In the genomic region with DNA sequence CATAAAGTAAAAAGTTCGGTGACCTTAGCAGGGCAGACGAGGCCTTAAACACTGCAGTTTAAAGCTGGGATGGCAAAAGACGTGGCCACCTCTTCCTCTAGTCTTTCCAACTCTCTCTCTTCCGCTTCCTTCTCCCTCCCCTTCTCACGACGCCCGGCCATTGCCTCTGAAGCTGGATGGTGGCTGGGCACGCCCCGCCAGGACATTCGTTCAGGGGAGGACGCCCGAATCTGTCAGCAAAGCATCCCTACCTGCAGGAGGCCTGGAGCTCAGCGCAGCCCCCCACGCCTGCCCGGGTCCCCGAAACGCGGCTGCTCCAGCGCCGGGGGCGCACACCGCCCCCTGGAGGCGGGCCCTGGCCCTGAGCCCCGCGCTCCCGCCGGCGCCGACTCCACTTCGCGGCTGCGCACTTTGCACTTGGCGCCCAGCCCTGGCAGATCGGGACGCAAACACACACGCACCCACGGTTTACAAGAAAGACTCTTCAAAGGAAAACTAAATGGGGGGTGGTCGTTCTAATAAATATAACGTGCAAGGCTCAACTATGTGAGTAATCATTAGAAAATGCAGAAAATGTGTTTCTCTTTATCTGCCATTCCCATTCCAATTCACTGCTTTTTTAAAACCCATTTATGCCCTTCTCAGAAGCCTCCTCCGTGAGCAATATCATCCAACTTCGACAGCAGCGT, we compare ENCODE assay signal across 8 cellular contexts. TPM values are rescaled to one million over a fixed set of nuclear protein-coding genes. Genes with fewer than 3 reads are reported as not detected.
DNase-seq lines count a peak whose midpoint lies in the region; ATAC-seq and TF ChIP-seq lines count a peak whose summit lies in the region.

No MANE protein-coding gene starts in this region.

- no peaks in the 10 kb centered on the region for H3K79me2 ChIP-seq in hepatocyte

- peak; percentile 57 to 64 for TF ChIP-seq POLR2A in gastrocnemius medialis (IDR thresholded peaks at IDR 0.05)

- no peaks in the 10 kb centered on the region for H3K9me3 Mint-ChIP-seq in T-helper 2 cell treated with Interferon-gamma antibody and Interleukin-4, amounts not matched to agents 5 μg/mL and 100 μg/mL, for 36 hours

- peak overlapping the region; percentile 65 for H3K4me3 ChIP-seq in AG04449 (ENCODE audit: low read depth, low read length)
- H3K4me3 ChIP-seq in astrocyte of the cerebellum (ENCODE audit: low read depth, low read length): peak overlapping the region; percentile 45
- H3K4me3 ChIP-seq in hepatocyte: peak overlapping the region; percentile 24
- H3K4me3 ChIP-seq in gastrocnemius medialis: peak overlapping the region; percentile 64 to 83 (median 74)

- peak overlapping the region; percentile 72 for H3K27ac Mint-ChIP-seq in T-helper 2 cell treated with Interferon-gamma antibody and Interleukin-4, amounts not matched to agents 5 μg/mL and 100 μg/mL, for 36 hours

- TF ChIP-seq CTCF in AG04449 (IDR thresholded peaks at IDR 0.05; ENCODE audit: insufficient read depth, low read length, missing control alignments) (peak; percentile 72), astrocyte of the cerebellum (IDR thresholded peaks at IDR 0.05; ENCODE audit: low read depth, low read length, missing control alignments) (peak; percentile 66), hepatocyte (IDR thresholded peaks at IDR 0.05; ENCODE audit: poor library complexity) (peak; percentile 68), gastrocnemius medialis (IDR thresholded peaks at IDR 0.05 in 4 of 5, conservative IDR thresholded peaks at IDR 0.05 in 1 of 5) (peak; percentile 51 to 89 (median 80))

- H4K20me1 ChIP-seq in hepatocyte (ENCODE audit: insufficient read depth, poor library complexity, severe bottlenecking): no peaks in the 10 kb centered on the region

- H3K27ac ChIP-seq in hepatocyte (peak overlapping the region; percentile 38), gastrocnemius medialis (peak overlapping the region; percentile 67 to 81 (median 76))

- H3K4me1 Mint-ChIP-seq in T-helper 2 cell treated with Interferon-gamma antibody and Interleukin-4, amounts not matched to agents 5 μg/mL and 100 μg/mL, for 36 hours (ENCODE audit: low read depth): peaks cover 8% of the 10 kb centered on the region

- peak overlapping the region; percentile 64 for H2AFZ ChIP-seq in hepatocyte

- CTCF ChIA-PET in AG04449 (lab: Yijun Ruan, JAX): interaction anchor here (0.6 to 2.6 kb wide), 14 partner anchors 9 to 1120 kb away, joined by 3 to 20 read pairs (median 4); no protein-coding TSS in a partner anchor

- in situ Hi-C loops in astrocyte of the cerebellum (cut with HindIII; ENCODE audit: low sequenced_read_pairs) (no loop called here), gastrocnemius medialis (cut with MboI; ENCODE audit: low sequenced_read_pairs in 4 of 4) (no loop called here)

- H3K9me3 ChIP-seq in hepatocyte (ENCODE audit: low read depth) (no peaks in the 10 kb centered on the region), gastrocnemius medialis (no peaks in the 10 kb centered on the region)

- POLR2A ChIA-PET in AG04449 (lab: Yijun Ruan, JAX): interaction anchor here (0.9 kb wide), 1 partner anchor 35 kb away, joined by 3 read pairs; no protein-coding TSS in a partner anchor

- WGBS in hepatocyte (ENCODE audit: low lambda C conversion rate, missing lambda C conversion rate): 22% methylated on average over 41 of the region's 42 CpGs

- H3K9me2 ChIP-seq in hepatocyte (replicated peaks; ENCODE audit: insufficient read depth): no peaks in the 10 kb centered on the region

- H3K36me3 Mint-ChIP-seq in T-helper 2 cell treated with Interferon-gamma antibody and Interleukin-4, amounts not matched to agents 5 μg/mL and 100 μg/mL, for 36 hours (ENCODE audit: low read depth): no peaks in the 10 kb centered on the region

- H3K27me3 Mint-ChIP-seq in T-helper 2 cell treated with Interferon-gamma antibody and Interleukin-4, amounts not matched to agents 5 μg/mL and 100 μg/mL, for 36 hours (ENCODE audit: low read depth): peaks cover 45% of the 10 kb centered on the region

- H3K27me3 ChIP-seq in hepatocyte (no peaks in the 10 kb centered on the region), gastrocnemius medialis (no peaks in the 10 kb centered on the region)

- H3K4me1 ChIP-seq in hepatocyte (ENCODE audit: insufficient read depth) (peaks cover 3% of the 10 kb centered on the region), gastrocnemius medialis (peaks cover 4 to 5% of the 10 kb centered on the region in 2 donors)

- no peaks in the 10 kb centered on the region for H3K36me3 ChIP-seq in hepatocyte (replicated peaks; ENCODE audit: insufficient read depth, low read depth)
- no peaks in the 10 kb centered on the region for H3K36me3 ChIP-seq in gastrocnemius medialis

- peak overlapping the region; percentile 72 for H3K4me2 ChIP-seq in hepatocyte

- intact Hi-C loops in gastrocnemius medialis (cut with DNase I; ENCODE audit: low total_unique reads): loop anchor here (1.0 kb wide), 1 partner anchor 31 kb away; no protein-coding TSS in a partner anchor

- DNase-seq in AG04449 (ENCODE audit: low read depth, low spot score) (no peak), astrocyte of the cerebellum (ENCODE audit: low read depth) (no peak), hepatocyte (ENCODE audit: low spot score) (peak; percentile 72), gastrocnemius medialis (peak; percentile 49 to 65), cortex of kidney (lab: John Stamatoyannopoulos, UW) (no peak)
- DNase-seq in T-helper 2 cell treated with Interferon-gamma antibody and Interleukin-4, amounts not matched to agents 5 μg/mL and 100 μg/mL, for 36 hours (ENCODE audit: low spot score): peak; percentile 57

- peak overlapping the region; percentile 82 for H3K4me3 Mint-ChIP-seq in T-helper 2 cell treated with Interferon-gamma antibody and Interleukin-4, amounts not matched to agents 5 μg/mL and 100 μg/mL, for 36 hours

- ATAC-seq in HG02610 (IDR thresholded peaks at IDR 0.05; ENCODE audit: unreplicated experiment) (peak; percentile 42), gastrocnemius medialis (peak; percentile 53 to 57), GM19023 (IDR thresholded peaks at IDR 0.05; ENCODE audit: unreplicated experiment) (no peak)

RNA-seq across cellular contexts. Expression of a gene that starts 54.7 kb away (rescaled TPM):
- total RNA-seq in hepatocyte: 1.1 and 1.2 TPM in 2 replicates
- 0.60 and 1.1 TPM in 2 replicates for polyA plus RNA-seq in hepatocyte
- 1 to 10 TPM in 3 of 4 donors, under 1 TPM in 1; 0.92 to 3.9 (median 2.0) TPM for total RNA-seq in gastrocnemius medialis

Comparison
In these comparisons a context has a peak if more than half of its experiments do, and no peak if none do; other contexts are left out.
1. DNase-seq: peak in T-helper 2 cell treated with Interferon-gamma antibody and Interleukin-4, amounts not matched to agents 5 μg/mL and 100 μg/mL, for 36 hours (single experiment), hepatocyte (single experiment) and gastrocnemius medialis (2 of 2); none in AG04449 (single experiment), astrocyte of the cerebellum (single experiment) and cortex of kidney (single experiment).
2. H3K4me3 ChIP-seq: peak in every context shown above with its lines; median percentile 74 in gastrocnemius medialis; 65 in AG04449; 45 in astrocyte of the cerebellum; 24 in hepatocyte.
3. Peak in every context shown above with its lines, with median percentiles within 50 percentile points of each other: CTCF ChIP-seq.